In the genomic region with DNA sequence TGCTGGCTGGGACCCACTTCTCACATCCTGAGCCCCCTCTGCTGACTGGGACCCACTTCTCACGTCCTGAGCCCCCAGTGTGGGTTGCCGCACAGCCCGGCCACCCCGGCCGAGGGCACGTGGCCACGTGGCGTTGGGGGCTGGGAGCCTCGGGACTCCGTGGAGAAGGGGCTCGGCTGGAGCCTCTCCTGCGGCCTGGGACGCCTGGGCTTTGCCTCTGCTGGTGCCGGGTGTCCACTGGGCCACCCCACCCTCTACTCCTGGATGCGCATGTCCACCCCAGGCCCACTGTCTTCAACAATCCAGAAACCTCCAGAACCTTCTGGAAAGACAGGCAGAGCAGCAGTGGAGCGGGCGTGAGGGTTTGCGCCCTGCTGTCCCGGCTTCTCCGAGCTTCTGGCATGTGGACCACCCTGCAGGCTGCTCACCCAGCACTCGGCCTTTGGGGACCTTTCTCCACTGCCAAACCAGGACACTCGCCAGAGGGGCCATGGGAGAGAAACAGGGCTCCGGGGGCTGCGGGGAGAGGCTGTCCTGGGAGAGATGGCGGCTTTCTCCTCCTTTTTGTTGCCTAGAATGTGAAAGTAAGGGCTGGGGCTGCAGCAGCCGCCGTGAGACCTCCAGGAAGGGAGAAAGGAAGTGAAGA, we compare ENCODE assay signal across 16 cellular contexts.
"Had no signal": no experiment of that assay in that cellular context is flagged by ENCODE, and none has a peak within 500 bp of the region (broad histone marks: within the 10 kb centered on the region; RNA-seq: fewer than 3 reads in every experiment).

No MANE protein-coding gene starts in this region.

- ATAC-seq: foreskin keratinocyte; stimulated activated naive CD8-positive, alpha-beta T cell treated with anti-CD3 and anti-CD28 coated beads, Interleukin-15, Interleukin-2, amounts not matched to agents 100 U/mL and 50 U/mL, for 24 hours; WTC11 had no signal

- H3K4me3 ChIP-seq: coronary artery, smooth muscle cell, transverse colon, vagina had no signal

- H3K27ac ChIP-seq: coronary artery, foreskin keratinocyte, transverse colon, vagina had no signal

- H3K36me3 Mint-ChIP-seq: activated naive CD8-positive, alpha-beta T cell; brain; WTC11 had no signal

- FAIRE-seq: TTC549 had no signal

- H3K4me1 ChIP-seq: foreskin keratinocyte, transverse colon, vagina had no signal

- H3K36me3 ChIP-seq: transverse colon, vagina had no signal

- H3K27ac Mint-ChIP-seq: activated naive CD8-positive, alpha-beta T cell; activated T-helper 1 cell treated with anti-CD3 and anti-CD28 coated beads, Interleukin-12 subunit alpha, Interleukin-12 subunit beta, Interleukin-2, Interleukin-4 antibody, amounts not matched to agents 30 ng/mL and 10 ng/mL and 1 ng/mL, durations not matched to agents 14 hours and 24 hours and 36 hours; brain; WTC11 had no signal

- H3K9me3 ChIP-seq: transverse colon, vagina had no signal

- H3K9me3 Mint-ChIP-seq: activated T-helper 1 cell treated with anti-CD3 and anti-CD28 coated beads, Interleukin-12 subunit alpha, Interleukin-12 subunit beta, Interleukin-2, Interleukin-4 antibody, amounts not matched to agents 30 ng/mL and 10 ng/mL and 1 ng/mL, durations not matched to agents 14 hours and 24 hours and 36 hours; central memory CD8-positive, alpha-beta T cell; WTC11 had no signal

- H3K4me2 ChIP-seq: smooth muscle cell had no signal

- H3K27me3 ChIP-seq: vagina had no signal

- DNase-seq: activated CD4-positive, alpha-beta T cell treated with anti-CD3 and anti-CD28 coated beads for 4 hours; effector CD8-positive, alpha-beta T cell; foreskin keratinocyte; left colon; midbrain; stimulated activated naive CD8-positive, alpha-beta T cell treated with anti-CD3 and anti-CD28 coated beads, Interleukin-15, Interleukin-2, amounts not matched to agents 100 U/mL and 50 U/mL, for 24 hours; transverse colon had no signal

- H3K4me3 Mint-ChIP-seq: activated naive CD8-positive, alpha-beta T cell; brain; central memory CD8-positive, alpha-beta T cell; WTC11 had no signal
